9 cellular contexts compared by ENCODE assay signal in genomic region chr6:49463612-49463967, GRCh38. TPM values are rescaled to one million over a fixed set of nuclear protein-coding genes. Genes with fewer than 3 reads are reported as not detected.
DNase-seq lines count a peak whose midpoint lies in the region; TF ChIP-seq lines count a peak whose summit lies in the region.
"Had no signal": no experiment of that assay in that cellular context is flagged by ENCODE, and none has a peak within 500 bp of the region (broad histone marks: within the 10 kb centered on the region; RNA-seq: fewer than 3 reads in every experiment).

No MANE protein-coding gene starts in this region.

- H3K9me3 ChIP-seq in WERI-Rb-1 (ENCODE audit: severe bottlenecking) (no peaks in the 10 kb centered on the region), iPS-18a (ENCODE audit: control insufficient read depth, low read depth, low read length) (no peaks in the 10 kb centered on the region)

- H3K9ac ChIP-seq in iPS-18a (ENCODE audit: low read length), result peak overlapping the region; percentile 85

- CTCF ChIA-PET in GM10248 (lab: Yijun Ruan, JAX), result no interaction called here

- no peaks in the 10 kb centered on the region for H3K4me1 ChIP-seq in iPS-18a (ENCODE audit: control insufficient read depth, low read depth, low read length)

- POLR2A ChIA-PET in GM10248 (lab: Yijun Ruan, JAX), result no interaction called here

- TF ChIP-seq CTCF in GM06990 (IDR thresholded peaks at IDR 0.05; ENCODE audit: insufficient read depth, low read length, poor library complexity, severe bottlenecking), result no peak
- TF ChIP-seq CTCF in HFF-Myc (IDR thresholded peaks at IDR 0.05; ENCODE audit: low read depth, low read length, missing control alignments), result no peak
- no peak for TF ChIP-seq CTCF in WERI-Rb-1 (IDR thresholded peaks at IDR 0.05; ENCODE audit: low read depth, low read length)
- no peak for TF ChIP-seq CTCF in GM10248 (IDR thresholded peaks at IDR 0.05; ENCODE audit: control extremely low read depth, extremely low read depth, low read depth, missing control alignments)

- H3K27ac ChIP-seq in WERI-Rb-1, result peak overlapping the region; percentile 83
- peak overlapping the region; percentile 57 for H3K27ac ChIP-seq in iPS-18a (ENCODE audit: low read length)
- peak overlapping the region; percentile 88 for H3K27ac ChIP-seq in temporal lobe (ENCODE audit: low read depth, low read length)

- DNase-seq in GM06990 (ENCODE audit: extremely low read depth, insufficient read length), result no peak
- DNase-seq in HFF-Myc (ENCODE audit: extremely low read depth, low read depth), result no peak
- DNase-seq in WERI-Rb-1, result no peak
- DNase-seq in GM10248 (ENCODE audit: extremely low spot score), result no peak
- DNase-seq in NCI-H524 (lab: John Stamatoyannopoulos, UW), result no peak
- DNase-seq in activated CD8-positive, alpha-beta memory T cell treated with anti-CD3 and anti-CD28 coated beads, Interleukin-2, amount 50 U/mL, for 4 hours, result no peak

- no peaks in the 10 kb centered on the region for H3K27me3 ChIP-seq in GM06990 (replicated peaks; ENCODE audit: control insufficient read depth, insufficient read depth, low read length)
- no peaks in the 10 kb centered on the region for H3K27me3 ChIP-seq in WERI-Rb-1 (ENCODE audit: insufficient read depth, low read depth, severe bottlenecking)
- H3K27me3 ChIP-seq in iPS-18a (ENCODE audit: control insufficient read depth, insufficient read depth, low read length), result no peaks in the 10 kb centered on the region

- H3K36me3 ChIP-seq in GM06990 (ENCODE audit: control insufficient read depth, insufficient read depth, low read length), result no peaks in the 10 kb centered on the region
- peaks cover 19% of the 10 kb centered on the region for H3K36me3 ChIP-seq in WERI-Rb-1
- no peaks in the 10 kb centered on the region for H3K36me3 ChIP-seq in iPS-18a (ENCODE audit: control insufficient read depth, low read depth, low read length)

- H3K4me3 ChIP-seq in GM06990 (replicated peaks; ENCODE audit: low read depth, low read length) (peak overlapping the region; percentile 99), HFF-Myc (replicated peaks; ENCODE audit: low read depth, low read length) (peak overlapping the region; percentile 90), WERI-Rb-1 (ENCODE audit: low read depth, low read length) (peak overlapping the region; percentile 72), iPS-18a (ENCODE audit: low read length) (peak overlapping the region; percentile 79)

RNA-seq across cellular contexts. Expression of gene CENPQ, which starts 0.4 kb away (rescaled TPM):
- 5.2 TPM for total RNA-seq in temporal lobe

RNA-seq across cellular contexts. Expression of gene MMUT, which starts 0.5 kb away (rescaled TPM):
- 25.8 TPM for total RNA-seq in temporal lobe

RNA-seq across cellular contexts. Expression of gene GLYATL3, which starts 36.1 kb away (rescaled TPM):
- total RNA-seq in temporal lobe, result not detected
- total RNA-seq: T-helper 1 cell treated with Interleukin-12 subunit alpha and Interleukin-12 subunit beta and Interleukin-4 antibody, amounts not matched to agents 30 ng/mL and 1 ng/mL, for 36 hours had no signal
